Comparison of ENCODE assay signal across 29 cellular contexts in genomic region chr12:102978316-102978715, GRCh38. TPM values are rescaled to one million over a fixed set of nuclear protein-coding genes. Genes with fewer than 3 reads are reported as not detected.
"Had no signal": no experiment of that assay in that cellular context is flagged by ENCODE, and none has a peak within 500 bp of the region (broad histone marks: within the 10 kb centered on the region; RNA-seq: fewer than 3 reads in every experiment).

No MANE protein-coding gene starts in this region.

- H3K27me3 ChIP-seq: foreskin keratinocyte, sigmoid colon, stomach, thyroid gland had no signal

- H3K4me3 Mint-ChIP-seq: natural killer cell; stimulated activated effector memory CD8-positive, alpha-beta T cell treated with anti-CD3 and anti-CD28 coated beads, Interleukin-12 subunit alpha, Interleukin-12 subunit beta, amount 100 ng/mL, for 72 hours; type B pancreatic cell had no signal

- FAIRE-seq: colon, endothelial cell of umbilical vein, keratinocyte had no signal

- DNase-seq: dorsolateral prefrontal cortex; effector CD8-positive, alpha-beta T cell; foreskin keratinocyte; left ventricle myocardium superior; lower lobe of right lung; natural killer cell; nucleus accumbens; posterior cingulate gyrus; psoas muscle; right cardiac atrium; sigmoid colon; stimulated activated CD4-positive, alpha-beta T cell treated with anti-CD3 and anti-CD28 coated beads, Interleukin-2, amount 100 ng/mL, for 24 hours; stimulated activated CD4-positive, alpha-beta T cell treated with anti-CD3 and anti-CD28 coated beads, Interleukin-4, amount 100 ng/mL, for 24 hours; stimulated activated naive CD4-positive, alpha-beta T cell treated with Interleukin-2 at 50 U/mL for 16 hours; stomach; thyroid gland had no signal

- H3K27ac Mint-ChIP-seq: natural killer cell; stimulated activated effector memory CD8-positive, alpha-beta T cell treated with anti-CD3 and anti-CD28 coated beads, Interleukin-12 subunit alpha, Interleukin-12 subunit beta, amount 100 ng/mL, for 72 hours; type B pancreatic cell had no signal

- ATAC-seq: foreskin keratinocyte; left ventricle myocardium superior; lower lobe of right lung; natural killer cell; psoas muscle; right cardiac atrium; stimulated activated effector memory CD8-positive, alpha-beta T cell treated with anti-CD3 and anti-CD28 coated beads, Interleukin-12 subunit alpha, Interleukin-12 subunit beta, amount 100 ng/mL, for 72 hours had no signal

- H3K36me3 ChIP-seq: esophagus muscularis mucosa, lower lobe of right lung, sigmoid colon, stomach, thyroid gland had no signal

- H3K4me1 Mint-ChIP-seq: natural killer cell; stimulated activated effector memory CD8-positive, alpha-beta T cell treated with anti-CD3 and anti-CD28 coated beads, Interleukin-12 subunit alpha, Interleukin-12 subunit beta, amount 100 ng/mL, for 72 hours had no signal

- H3K36me3 Mint-ChIP-seq: natural killer cell; stimulated activated effector memory CD8-positive, alpha-beta T cell treated with anti-CD3 and anti-CD28 coated beads, Interleukin-12 subunit alpha, Interleukin-12 subunit beta, amount 100 ng/mL, for 72 hours; type B pancreatic cell had no signal

- H3K9me3 Mint-ChIP-seq: stimulated activated effector memory CD8-positive, alpha-beta T cell treated with anti-CD3 and anti-CD28 coated beads, Interleukin-12 subunit alpha, Interleukin-12 subunit beta, amount 100 ng/mL, for 72 hours; type B pancreatic cell had no signal

- H3K4me1 ChIP-seq: esophagus muscularis mucosa, foreskin keratinocyte, lower lobe of right lung, psoas muscle, sigmoid colon, stomach, thyroid gland had no signal

- H3K4me3 ChIP-seq: dorsolateral prefrontal cortex, esophagus muscularis mucosa, lower lobe of right lung, psoas muscle, sigmoid colon, stomach, thyroid gland had no signal

- H3K27ac ChIP-seq: dorsolateral prefrontal cortex, esophagus muscularis mucosa, foreskin keratinocyte, lower lobe of right lung, psoas muscle, sigmoid colon, stomach, thyroid gland had no signal

- H3K9me3 ChIP-seq: esophagus muscularis mucosa, lower lobe of right lung, psoas muscle, sigmoid colon, stomach, thyroid gland had no signal

RNA-seq across cellular contexts. Expression of gene ASCL1, which starts 20.8 kb away (rescaled TPM):
- total RNA-seq: endothelial cell of umbilical vein, epithelial cell of proximal tubule, fibroblast of lung, foreskin keratinocyte, left ventricle myocardium superior, mesenteric fat pad, natural killer cell, osteocyte, psoas muscle, renal cortical epithelial cell, right cardiac atrium, skeletal muscle tissue, subcutaneous adipose tissue had no signal
- polyA plus RNA-seq: endothelial cell of umbilical vein, fibroblast of lung, foreskin keratinocyte, keratinocyte, right cardiac atrium had no signal
